32 cellular contexts compared by ENCODE assay signal in the genomic region with DNA sequence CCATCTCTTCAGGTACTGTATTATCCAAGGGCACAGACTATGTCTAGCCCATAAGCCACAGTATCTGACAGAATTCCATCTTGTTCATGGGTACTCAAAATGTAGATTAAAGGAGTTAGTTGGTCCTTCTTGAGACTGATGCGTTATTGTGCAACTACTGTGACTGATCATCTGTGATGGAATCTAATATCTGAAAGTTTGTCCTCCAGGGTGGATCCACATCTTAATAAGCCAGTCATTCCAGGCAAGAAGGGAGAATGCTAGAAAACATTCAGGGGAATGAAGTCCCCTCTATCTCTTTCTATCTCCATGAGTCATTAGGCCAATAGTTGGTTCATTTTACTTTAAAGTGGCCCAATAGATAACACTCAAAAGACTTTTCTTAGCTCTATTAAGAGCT.
"Had no signal": no experiment of that assay in that cellular context is flagged by ENCODE, and none has a peak within 500 bp of the region (broad histone marks: within the 10 kb centered on the region; RNA-seq: fewer than 3 reads in every experiment).

No MANE protein-coding gene starts in this region.

- FAIRE-seq: small intestine had no signal

- H3K4me3 Mint-ChIP-seq: activated B cell treated with CpG ODN at 0.5 μM for 24 hours; activated CD8-positive, alpha-beta memory T cell treated with anti-CD3 and anti-CD28 coated beads, Interleukin-2, amount 10 ng/mL, durations not matched to agents 7 days and 5 days; activated CD8-positive, alpha-beta T cell treated with anti-CD3 and anti-CD28 coated beads, Interleukin-2, amount 10 ng/mL, durations not matched to agents 7 days and 5 days; activated naive CD4-positive, alpha-beta T cell treated with anti-CD3 and anti-CD28 coated beads, Interleukin-2, amount 50 U/mL, for 24 hours; activated naive CD8-positive, alpha-beta T cell treated with anti-CD3 and anti-CD28 coated beads, Interleukin-2, amount 50 U/mL, for 24 hours; naive B cell; nephron progenitor cell; T-helper 2 cell treated with Interferon-gamma antibody and Interleukin-4, amounts not matched to agents 5 μg/mL and 100 μg/mL, for 36 hours had no signal

- H3K4me1 Mint-ChIP-seq: activated B cell treated with CpG ODN at 0.5 μM for 24 hours; activated CD8-positive, alpha-beta memory T cell treated with anti-CD3 and anti-CD28 coated beads, Interleukin-2, amount 10 ng/mL, durations not matched to agents 7 days and 5 days; activated naive CD4-positive, alpha-beta T cell treated with anti-CD3 and anti-CD28 coated beads, Interleukin-2, amount 50 U/mL, for 24 hours; activated naive CD8-positive, alpha-beta T cell treated with anti-CD3 and anti-CD28 coated beads, Interleukin-2, amount 50 U/mL, for 24 hours; nephron progenitor cell had no signal

- H3K27me3 ChIP-seq: body of pancreas, cardiac muscle cell, dorsolateral prefrontal cortex, gastrocnemius medialis, neutrophil, ovary, tibial nerve had no signal

- H3K36me3 ChIP-seq: cardiac muscle cell, gastrocnemius medialis, left ventricle myocardium inferior, neutrophil, ovary, tibial nerve had no signal

- H3K27me3 Mint-ChIP-seq: activated B cell treated with CpG ODN at 0.5 μM for 24 hours; activated CD8-positive, alpha-beta memory T cell treated with anti-CD3 and anti-CD28 coated beads, Interleukin-2, amount 10 ng/mL, durations not matched to agents 7 days and 5 days; activated naive CD4-positive, alpha-beta T cell treated with anti-CD3 and anti-CD28 coated beads, Interleukin-2, amount 50 U/mL, for 24 hours; activated naive CD8-positive, alpha-beta T cell treated with anti-CD3 and anti-CD28 coated beads, Interleukin-2, amount 50 U/mL, for 24 hours; naive B cell; progenitor cell of endocrine pancreas had no signal

- H3K9me3 ChIP-seq: body of pancreas, gastrocnemius medialis, left ventricle myocardium inferior, neutrophil, ovary, tibial nerve had no signal

- H3K4me3 ChIP-seq: body of pancreas, cardiac muscle cell, coronary artery, dorsolateral prefrontal cortex, gastrocnemius medialis, left ventricle myocardium inferior, lung, ovary, tibial nerve had no signal

- H3K27ac Mint-ChIP-seq: activated B cell treated with CpG ODN at 0.5 μM for 24 hours; activated CD8-positive, alpha-beta memory T cell treated with anti-CD3 and anti-CD28 coated beads, Interleukin-2, amount 10 ng/mL, durations not matched to agents 7 days and 5 days; activated CD8-positive, alpha-beta T cell treated with anti-CD3 and anti-CD28 coated beads, Interleukin-2, amount 10 ng/mL, durations not matched to agents 7 days and 5 days; activated naive CD4-positive, alpha-beta T cell treated with anti-CD3 and anti-CD28 coated beads, Interleukin-2, amount 50 U/mL, for 24 hours; activated naive CD8-positive, alpha-beta T cell treated with anti-CD3 and anti-CD28 coated beads, Interleukin-2, amount 50 U/mL, for 24 hours; activated T-helper 2 cell treated with anti-CD3 and anti-CD28 coated beads, Interferon-gamma antibody, Interleukin-2, Interleukin-4, amounts not matched to agents 10 μg/mL and 5 μg/mL and 100 μg/mL, durations not matched to agents 14 hours and 24 hours and 36 hours; naive B cell; nephron progenitor cell; progenitor cell of endocrine pancreas; T-helper 2 cell treated with Interferon-gamma antibody and Interleukin-4, amounts not matched to agents 5 μg/mL and 100 μg/mL, for 36 hours had no signal

- H3K27ac ChIP-seq: body of pancreas, cardiac muscle cell, coronary artery, gastrocnemius medialis, left ventricle myocardium inferior, neutrophil, ovary, tibial nerve had no signal

- H3K4me1 ChIP-seq: body of pancreas, gastrocnemius medialis had no signal

- ATAC-seq: activated CD8-positive, alpha-beta memory T cell treated with anti-CD3 and anti-CD28 coated beads, Interleukin-2, amount 10 ng/mL, durations not matched to agents 7 days and 5 days; activated CD8-positive, alpha-beta T cell treated with anti-CD3 and anti-CD28 coated beads, Interleukin-2, amount 10 ng/mL, durations not matched to agents 7 days and 5 days; activated naive CD8-positive, alpha-beta T cell treated with anti-CD3 and anti-CD28 coated beads, Interleukin-2, amount 50 U/mL, for 24 hours; body of pancreas; gastrocnemius medialis; sciatic nerve had no signal

- H3K9me3 Mint-ChIP-seq: activated B cell treated with CpG ODN at 0.5 μM for 24 hours; activated naive CD4-positive, alpha-beta T cell treated with anti-CD3 and anti-CD28 coated beads, Interleukin-2, amount 50 U/mL, for 24 hours; activated naive CD8-positive, alpha-beta T cell treated with anti-CD3 and anti-CD28 coated beads, Interleukin-2, amount 50 U/mL, for 24 hours; activated T-helper 2 cell treated with anti-CD3 and anti-CD28 coated beads, Interferon-gamma antibody, Interleukin-2, Interleukin-4, amounts not matched to agents 10 μg/mL and 5 μg/mL and 100 μg/mL, durations not matched to agents 14 hours and 24 hours and 36 hours; naive B cell; nephron progenitor cell; T-helper 2 cell treated with Interferon-gamma antibody and Interleukin-4, amounts not matched to agents 5 μg/mL and 100 μg/mL, for 36 hours had no signal

- H3K36me3 Mint-ChIP-seq: activated CD8-positive, alpha-beta memory T cell treated with anti-CD3 and anti-CD28 coated beads, Interleukin-2, amount 10 ng/mL, durations not matched to agents 7 days and 5 days; naive B cell had no signal

- DNase-seq: activated B cell treated with CpG ODN at 0.5 μM for 24 hours; activated CD8-positive, alpha-beta memory T cell treated with anti-CD3 and anti-CD28 coated beads, Interleukin-2, amount 10 ng/mL, durations not matched to agents 7 days and 5 days; activated CD8-positive, alpha-beta T cell treated with anti-CD3 and anti-CD28 coated beads, Interleukin-2, amount 10 ng/mL, durations not matched to agents 7 days and 5 days; activated naive CD8-positive, alpha-beta T cell treated with anti-CD3 and anti-CD28 coated beads, Interleukin-2, amount 50 U/mL, for 24 hours; activated T-cell treated with anti-CD3 and anti-CD28 coated beads, Interleukin-2, amount 50 U/mL, for 48 hours; anterior cingulate cortex; body of pancreas; cerebellar nuclear complex; dorsolateral prefrontal cortex; effector memory CD4-positive, alpha-beta T cell; gastrocnemius medialis; glutamatergic neuron; islet precursor cell; left ventricle myocardium inferior; naive B cell; nephron progenitor cell; ovary; small intestine; stimulated activated CD4-positive, alpha-beta T cell treated with anti-CD3 and anti-CD28 coated beads, Interleukin-1b, Interleukin-23, amount 100 ng/mL, for 48 hours; stimulated activated CD4-positive, alpha-beta T cell treated with anti-CD3 and anti-CD28 coated beads, Interleukin-4, amount 100 ng/mL, for 4 hours; stimulated activated CD8-positive, alpha-beta memory T cell treated with anti-CD3 and anti-CD28 coated beads, Interleukin-4, amount 100 ng/mL, for 48 hours; stimulated activated naive CD4-positive, alpha-beta T cell treated with Interleukin-2 at 50 U/mL for 16 hours had no signal
